1 cellular context compared by ENCODE assay signal in genomic region chr3:127688416-127689265, GRCh38.
TF ChIP-seq lines count a peak whose summit lies in the region.

No MANE protein-coding gene starts in this region.

TF ChIP-seq in GM23338, 12 proteins besides CTCF, POLR2A, EP300 and RAD21 (continued from another document):
- TF ChIP-seq REST (IDR thresholded peaks at IDR 0.05; ENCODE audit: unreplicated experiment) (no peak), EZH2phosphoT487 (IDR thresholded peaks at IDR 0.05; ENCODE audit: unreplicated experiment) (no peak), POLR2AphosphoS5 (IDR thresholded peaks at IDR 0.05; ENCODE audit: low read depth) (no peak), ETS1 (IDR thresholded peaks at IDR 0.05) (no peak), EZH2 (IDR thresholded peaks at IDR 0.05; ENCODE audit: low read depth, unreplicated experiment) (no peak)
